In genomic region chr10:74047871-74048270, GRCh38 we compare ENCODE assay signal across 9 cellular contexts. TPM values are rescaled to one million over a fixed set of nuclear protein-coding genes. Genes with fewer than 3 reads are reported as not detected.
DNase-seq lines count a peak whose midpoint lies in the region; ATAC-seq and TF ChIP-seq lines count a peak whose summit lies in the region.
"Had no signal": no experiment of that assay in that cellular context is flagged by ENCODE, and none has a peak within 500 bp of the region (broad histone marks: within the 10 kb centered on the region; RNA-seq: fewer than 3 reads in every experiment).

No MANE protein-coding gene starts in this region.

- H3K4me3 ChIP-seq in sigmoid colon, result no peak overlapping the region

- intact Hi-C loops in sigmoid colon (cut with DNase I), result no loop called here

- peaks cover 0 to 30% (median 12%) of the 10 kb centered on the region in 4 donors for H3K36me3 ChIP-seq in sigmoid colon

- H3K27ac ChIP-seq in epithelial cell of prostate (peak overlapping the region; percentile 28), sigmoid colon (peak overlapping the region; percentile 41 to 55 (median 50))

- DNase-seq in GM03348 (ENCODE audit: low spot score) (peak; percentile 44), NCI-H2196 treated with DMSO at 0.1 percent for 48 hours (lab: John Stamatoyannopoulos, UW; ENCODE audit: unreplicated experiment) (peak; percentile 12), epithelial cell of prostate (ENCODE audit: low read depth, low spot score) (no peak), sigmoid colon (no peak), epidermal melanocyte (ENCODE audit: insufficient read length, low spot score) (no peak), NCI-H524 (lab: John Stamatoyannopoulos, UW) (no peak)
- no peak for DNase-seq in stimulated activated CD4-positive, alpha-beta T cell treated with anti-CD3 and anti-CD28 coated beads, Interleukin-12 subunit alpha, Interleukin-12 subunit beta, amount 100 ng/mL, for 4 hours
- DNase-seq: central memory CD4-positive, alpha-beta T cell had no signal

- TF ChIP-seq EP300 in sigmoid colon (IDR thresholded peaks at IDR 0.05), result no peak

- no peak for ATAC-seq in HG02678 (IDR thresholded peaks at IDR 0.05; ENCODE audit: unreplicated experiment)

- H3K9me3 ChIP-seq in sigmoid colon, result peaks cover 0 to 4% (median 0%) of the 10 kb centered on the region in 4 donors

- no peak for TF ChIP-seq POLR2A in sigmoid colon (IDR thresholded peaks at IDR 0.05)

- no peaks in the 10 kb centered on the region for H3K27me3 ChIP-seq in sigmoid colon

- WGBS in sigmoid colon, 2 donors, result 77 to 84% methylated on average over 3 of the region's 3 CpGs

- TF ChIP-seq CTCF in sigmoid colon (IDR thresholded peaks at IDR 0.05), result no peak

- peaks cover 0 to 76% (median 68%) of the 10 kb centered on the region in 4 donors for H3K4me1 ChIP-seq in sigmoid colon

RNA-seq across cellular contexts. Expression of gene VCL, which starts 50.0 kb away (rescaled TPM):
- 100 to 1,000 TPM; 179 to 451 (median 305) TPM for total RNA-seq in sigmoid colon
- polyA plus RNA-seq in sigmoid colon, result 10 to 100 TPM in 1 of 3 donors, 1 to 10 TPM in 2; 6.2 to 47.4 (median 6.6) TPM

Comparison
In these comparisons a context has a peak if more than half of its experiments do, and no peak if none do; other contexts are left out.
1. DNase-seq: peak in GM03348 (single experiment) and NCI-H2196 treated with DMSO at 0.1 percent for 48 hours (single experiment); none in epithelial cell of prostate (single experiment), sigmoid colon (single experiment), epidermal melanocyte (single experiment), stimulated activated CD4-positive, alpha-beta T cell treated with anti-CD3 and anti-CD28 coated beads, Interleukin-12 subunit alpha, Interleukin-12 subunit beta, amount 100 ng/mL, for 4 hours (single experiment) and NCI-H524 (0 of 2).